Comparison of ENCODE assay signal across 12 cellular contexts in genomic region chr12:116317986-116318737, GRCh38. TPM values are rescaled to one million over a fixed set of nuclear protein-coding genes. Genes with fewer than 3 reads are reported as not detected.
DNase-seq lines count a peak whose midpoint lies in the region; ATAC-seq and TF ChIP-seq lines count a peak whose summit lies in the region.
"Had no signal": no experiment of that assay in that cellular context is flagged by ENCODE, and none has a peak within 500 bp of the region (broad histone marks: within the 10 kb centered on the region; RNA-seq: fewer than 3 reads in every experiment).

No MANE protein-coding gene starts in this region.

- peak overlapping the region; percentile 60 for H3K4me3 Mint-ChIP-seq in MCF 10A (ENCODE audit: unreplicated experiment)
- H3K4me3 Mint-ChIP-seq in stimulated activated naive B cell treated with anti-CD40 and anti-IgM and Interleukin-4, amounts not matched to agents 10 μg/mL and 1 μg/mL and 100 μg/mL, for 72 hours = no peak overlapping the region
- H3K4me3 Mint-ChIP-seq: activated naive CD4-positive, alpha-beta T cell treated with anti-CD3 and anti-CD28 coated beads, Interleukin-2, amount 50 U/mL, for 24 hours had no signal

- H3K9me3 Mint-ChIP-seq in MCF 10A (ENCODE audit: unreplicated experiment) = no peaks in the 10 kb centered on the region
- peaks cover 0 to 2% of the 10 kb centered on the region in 2 donors for H3K9me3 Mint-ChIP-seq in stimulated activated naive B cell treated with anti-CD40 and anti-IgM and Interleukin-4, amounts not matched to agents 10 μg/mL and 1 μg/mL and 100 μg/mL, for 72 hours
- H3K9me3 Mint-ChIP-seq: activated naive CD4-positive, alpha-beta T cell treated with anti-CD3 and anti-CD28 coated beads, Interleukin-2, amount 50 U/mL, for 24 hours had no signal

- H3K36me3 Mint-ChIP-seq in MCF 10A (ENCODE audit: insufficient read depth, unreplicated experiment) = no peaks in the 10 kb centered on the region
- H3K36me3 Mint-ChIP-seq in stimulated activated naive B cell treated with anti-CD40 and anti-IgM and Interleukin-4, amounts not matched to agents 10 μg/mL and 1 μg/mL and 100 μg/mL, for 72 hours = no peaks in the 10 kb centered on the region
- H3K36me3 Mint-ChIP-seq: activated naive CD4-positive, alpha-beta T cell treated with anti-CD3 and anti-CD28 coated beads, Interleukin-2, amount 50 U/mL, for 24 hours had no signal

- H3K27me3 Mint-ChIP-seq in MCF 10A (ENCODE audit: insufficient read depth, unreplicated experiment) = no peaks in the 10 kb centered on the region
- H3K27me3 Mint-ChIP-seq in stimulated activated naive B cell treated with anti-CD40 and anti-IgM and Interleukin-4, amounts not matched to agents 10 μg/mL and 1 μg/mL and 100 μg/mL, for 72 hours = peaks cover 0 to 13% of the 10 kb centered on the region in 2 donors
- H3K27me3 Mint-ChIP-seq: activated naive CD4-positive, alpha-beta T cell treated with anti-CD3 and anti-CD28 coated beads, Interleukin-2, amount 50 U/mL, for 24 hours had no signal

- no peak for TF ChIP-seq EP300 in Ishikawa (IDR thresholded peaks at IDR 0.05; ENCODE audit: borderline replicate concordance)

- H3K9me3 ChIP-seq in lower lobe of right lung (no peaks in the 10 kb centered on the region), OCI-LY7 (ENCODE audit: low read length) (no peaks in the 10 kb centered on the region)

- peak; percentile 68 to 82 for ATAC-seq in lower lobe of right lung
- no peak for ATAC-seq in stimulated activated naive B cell treated with anti-CD40 and anti-IgM and Interleukin-4, amounts not matched to agents 10 μg/mL and 1 μg/mL and 100 μg/mL, for 72 hours (replicated peaks)
- ATAC-seq in GM21619 (IDR thresholded peaks at IDR 0.05; ENCODE audit: unreplicated experiment) = no peak
- no peak for ATAC-seq in GM18858 (IDR thresholded peaks at IDR 0.05; ENCODE audit: unreplicated experiment)

- no peak overlapping the region for H3K4me2 ChIP-seq in OCI-LY7 (ENCODE audit: low read length)

- no peaks in the 10 kb centered on the region for H3K27me3 ChIP-seq in lower lobe of right lung (ENCODE audit: low read depth)

- no peak overlapping the region for H2AFZ ChIP-seq in OCI-LY7 (ENCODE audit: low read length)

- H3K4me1 Mint-ChIP-seq in MCF 10A (ENCODE audit: insufficient read depth, unreplicated experiment) = peaks cover 32% of the 10 kb centered on the region
- H3K4me1 Mint-ChIP-seq in stimulated activated naive B cell treated with anti-CD40 and anti-IgM and Interleukin-4, amounts not matched to agents 10 μg/mL and 1 μg/mL and 100 μg/mL, for 72 hours = peaks cover 22 to 45% of the 10 kb centered on the region in 2 donors

- H3K27ac ChIP-seq in lower lobe of right lung = no peak overlapping the region
- H3K27ac ChIP-seq in OCI-LY7 (ENCODE audit: low read depth, low read length, poor library complexity, severe bottlenecking) = no peak overlapping the region

- TF ChIP-seq CTCF in MCF 10A (IDR thresholded peaks at IDR 0.05; ENCODE audit: unreplicated experiment) (no peak), lower lobe of right lung (IDR thresholded peaks at IDR 0.05) (no peak), OCI-LY7 (conservative IDR thresholded peaks at IDR 0.05; ENCODE audit: low read length) (no peak)

- POLR2A ChIA-PET in MCF 10A (lab: Yijun Ruan, JAX) (interaction anchor here (0.6 to 2.0 kb wide), 12 partner anchors 9 to 116 kb away, joined by 3 to 10 read pairs (median 4); partner anchors contain the start of gene MED13L), OCI-LY7 (lab: Charles Lee) (interaction anchor here (0.6 to 0.7 kb wide), 3 partner anchors 40 to 1067 kb away, joined by 3 to 10 read pairs (median 4); no protein-coding TSS in a partner anchor)

- H3K27ac Mint-ChIP-seq in MCF 10A (ENCODE audit: low read depth, unreplicated experiment) = peak overlapping the region; percentile 68
- H3K27ac Mint-ChIP-seq in stimulated activated naive B cell treated with anti-CD40 and anti-IgM and Interleukin-4, amounts not matched to agents 10 μg/mL and 1 μg/mL and 100 μg/mL, for 72 hours = peak overlapping the region; percentile 81

- intact Hi-C loops in MCF 10A (cut with micrococcal nuclease) (no loop called here), lower lobe of right lung (cut with DNase I) (no loop called here), OCI-LY7 (cut with micrococcal nuclease; ENCODE audit: unreplicated experiment) (no loop called here)

- H3K9me2 ChIP-seq in OCI-LY7 (ENCODE audit: insufficient read depth, low read length) = no peaks in the 10 kb centered on the region

- no peaks in the 10 kb centered on the region for H4K20me1 ChIP-seq in OCI-LY7 (ENCODE audit: insufficient read depth, low read length)

- H3K4me3 ChIP-seq in lower lobe of right lung (peak overlapping the region; percentile 23), OCI-LY7 (ENCODE audit: low read depth, low read length, poor library complexity, severe bottlenecking) (no peak overlapping the region)

- H3K4me1 ChIP-seq in lower lobe of right lung = peaks cover 35% of the 10 kb centered on the region
- H3K4me1 ChIP-seq in OCI-LY7 (ENCODE audit: insufficient read depth, low read length, poor library complexity, severe bottlenecking) = no peaks in the 10 kb centered on the region

- CTCF ChIA-PET in MCF 10A (lab: Yijun Ruan, JAX) (interaction anchor here (0.5 to 1.6 kb wide), 5 partner anchors 17 to 278 kb away, joined by 3 to 5 read pairs (median 4); no protein-coding TSS in a partner anchor), OCI-LY7 (lab: Charles Lee; ENCODE audit: unreplicated experiment) (no interaction called here)

- BruUV-seq in MCF 10A (replicated peaks; lab: Mats Ljungman, UMichigan) (no TSS peak), OCI-LY7 (replicated peaks; lab: Mats Ljungman, UMichigan) (no TSS peak)

- H3K36me3 ChIP-seq in lower lobe of right lung (no peaks in the 10 kb centered on the region), OCI-LY7 (ENCODE audit: insufficient read depth, low read length) (no peaks in the 10 kb centered on the region)

- DNase-seq in MCF 10A (ENCODE audit: unreplicated experiment) (peak; percentile 66), lower lobe of right lung (peak; percentile 60), OCI-LY7 (ENCODE audit: low spot score) (no peak), NCI-H1417 treated with DMSO at 0.1 percent for 48 hours (lab: John Stamatoyannopoulos, UW) (no peak)
- no peak for DNase-seq in stimulated activated naive B cell treated with anti-CD40 and anti-IgM and Interleukin-4, amounts not matched to agents 10 μg/mL and 1 μg/mL and 100 μg/mL, for 72 hours
- DNase-seq: GDM1, NCI-H187 treated with DMSO at 0.1 percent for 48 hours, RPMI8226 had no signal

- H3K79me2 ChIP-seq in OCI-LY7 (ENCODE audit: insufficient read depth, low read depth, low read length) = no peaks in the 10 kb centered on the region

- no peak for TF ChIP-seq RAD21 in Ishikawa (IDR thresholded peaks at IDR 0.05; ENCODE audit: low read depth)

TF ChIP-seq in Ishikawa, 13 proteins besides CTCF, POLR2A, EP300 and RAD21:
- TF ChIP-seq EGR1 (IDR thresholded peaks at IDR 0.05) (no peak), YY1 (IDR thresholded peaks at IDR 0.05; ENCODE audit: low read depth) (0 out of 2 replicates have a peak, but pooled peaks have one; percentile 37), CEBPB (IDR thresholded peaks at IDR 0.05) (0 out of 2 replicates have a peak, but pooled peaks have one; percentile 31), TEAD4 (IDR thresholded peaks at IDR 0.05) (peak; percentile 55; the same call in 1 of the 2 replicates), TAF1 (IDR thresholded peaks at IDR 0.05; ENCODE audit: low read depth) (0 out of 2 replicates have a peak, but pooled peaks have one; percentile 12), USF1 (IDR thresholded peaks at IDR 0.05) (peak; percentile 15; the same call in 1 of the 2 replicates), NFIC (IDR thresholded peaks at IDR 0.05) (no peak), TCF12 (IDR thresholded peaks at IDR 0.05; ENCODE audit: low read depth) (no peak)

RNA-seq across cellular contexts. Expression of gene MED13L, which starts 40.7 kb away (rescaled TPM):
- total RNA-seq in MCF 10A (2022) (74.9 and 91.6 TPM in 2 replicates), lower lobe of right lung (148 TPM), OCI-LY7 (2022) (39.3 and 40.1 TPM in 2 replicates)
- total RNA-seq in OCI-LY7 (2014; rRNA removed; shearing (Covaris generic)) = 20.1 and 25.7 TPM in 2 replicates

Comparison
In these comparisons a context has a peak if more than half of its experiments do, and no peak if none do; other contexts are left out.
1. DNase-seq: peak in MCF 10A (single experiment) and lower lobe of right lung (single experiment); none in stimulated activated naive B cell treated with anti-CD40 and anti-IgM and Interleukin-4, amounts not matched to agents 10 μg/mL and 1 μg/mL and 100 μg/mL, for 72 hours (single experiment), OCI-LY7 (single experiment) and NCI-H1417 treated with DMSO at 0.1 percent for 48 hours (single experiment).
2. ATAC-seq: peak in lower lobe of right lung (2 of 2); none in stimulated activated naive B cell treated with anti-CD40 and anti-IgM and Interleukin-4, amounts not matched to agents 10 μg/mL and 1 μg/mL and 100 μg/mL, for 72 hours (0 of 2), GM21619 (single experiment) and GM18858 (single experiment).